ENCODE assay signal across 10 cellular contexts in genomic region chr9:78103971-78104433, GRCh38.
DNase-seq lines count a peak whose midpoint lies in the region; ATAC-seq, FAIRE-seq and TF ChIP-seq lines count a peak whose summit lies in the region.
"Had no signal": no experiment of that assay in that cellular context is flagged by ENCODE, and none has a peak within 500 bp of the region (broad histone marks: within the 10 kb centered on the region; RNA-seq: fewer than 3 reads in every experiment).

No MANE protein-coding gene starts in this region.

- no peaks in the 10 kb centered on the region for H3K36me3 ChIP-seq in kidney (ENCODE audit: control insufficient read depth in 1 of 2, insufficient read depth in 2 of 2, low read length in 2 of 2)

- no peak overlapping the region for H3K27ac ChIP-seq in kidney (ENCODE audit: low read depth in 2 of 2, low read length in 2 of 2)

- no peak for FAIRE-seq in kidney (lab: Jason Lieb, UNC)
- FAIRE-seq: endometrium had no signal

- H3K4me3 Mint-ChIP-seq in immature natural killer cell, result peak overlapping the region; percentile 54 to 73 (median 70)
- H3K4me3 Mint-ChIP-seq: mesothelial cell of epicardium had no signal

- H3K4me1 Mint-ChIP-seq in immature natural killer cell, result peaks cover 72 to 81% of the 10 kb centered on the region in 2 donors
- H3K4me1 Mint-ChIP-seq: mesothelial cell of epicardium had no signal

- H3K27me3 Mint-ChIP-seq in immature natural killer cell (ENCODE audit: low read depth in 3 of 3), result peaks cover 0 to 4% (median 2%) of the 10 kb centered on the region in 3 donors

- no peaks in the 10 kb centered on the region for H3K9me3 ChIP-seq in kidney (ENCODE audit: control insufficient read depth in 1 of 2, low read length in 2 of 2)

- H3K9me3 Mint-ChIP-seq in immature natural killer cell, result peaks cover 0 to 2% (median 0%) of the 10 kb centered on the region in 6 donors

- no peak for TF ChIP-seq POLR2A in GM18505 (IDR thresholded peaks at IDR 0.05; ENCODE audit: borderline replicate concordance, extremely low read depth, insufficient read depth, insufficient read length)

- H3K27ac Mint-ChIP-seq in immature natural killer cell, result peak overlapping the region; percentile 9 to 91 (median 68)
- H3K27ac Mint-ChIP-seq: mesothelial cell of epicardium had no signal

- ATAC-seq in GM18505 (IDR thresholded peaks at IDR 0.05; ENCODE audit: unreplicated experiment) (peak; percentile 90), GM21786 (IDR thresholded peaks at IDR 0.05; ENCODE audit: unreplicated experiment) (peak; percentile 58)

- no peak overlapping the region for H3K9ac ChIP-seq in kidney (ENCODE audit: low read length in 2 of 2)

- no peak for TF ChIP-seq CTCF in kidney (IDR thresholded peaks at IDR 0.05; ENCODE audit: borderline replicate concordance, extremely low read depth, insufficient read depth)

- intact Hi-C loops in kidney (cut with DNase I), result no loop called here

- peaks cover 3 to 9% (median 3%) of the 10 kb centered on the region in 3 donors for H3K36me3 Mint-ChIP-seq in immature natural killer cell
- H3K36me3 Mint-ChIP-seq: mesothelial cell of epicardium had no signal

- no peaks in the 10 kb centered on the region for H3K4me1 ChIP-seq in kidney (ENCODE audit: control insufficient read depth in 1 of 2, insufficient read depth in 1 of 2, low read depth in 1 of 2, low read length in 2 of 2)

- peak; percentile 100 for DNase-seq in MV-4-11 (lab: John Stamatoyannopoulos, UW)
- peak; percentile 28 to 67 (median 54) for DNase-seq in immature natural killer cell
- no peak for DNase-seq in mucosa of gallbladder (ENCODE audit: low spot score)
- no peak for DNase-seq in kidney
- DNase-seq in NCI-H446 treated with DMSO at 0.1 percent for 48 hours (lab: John Stamatoyannopoulos, UW), result no peak
- DNase-seq in GM19240 (ENCODE audit: insufficient read length, low spot score), result no peak

- no peak overlapping the region for H3K4me3 ChIP-seq in kidney (ENCODE audit: low read length in 2 of 2)

Comparison
In these comparisons a context has a peak if more than half of its experiments do, and no peak if none do; other contexts are left out.
1. DNase-seq: peak in MV-4-11 (single experiment) and immature natural killer cell (3 of 3); none in mucosa of gallbladder (single experiment), kidney (single experiment), NCI-H446 treated with DMSO at 0.1 percent for 48 hours (single experiment) and GM19240 (single experiment).